In the genomic region with DNA sequence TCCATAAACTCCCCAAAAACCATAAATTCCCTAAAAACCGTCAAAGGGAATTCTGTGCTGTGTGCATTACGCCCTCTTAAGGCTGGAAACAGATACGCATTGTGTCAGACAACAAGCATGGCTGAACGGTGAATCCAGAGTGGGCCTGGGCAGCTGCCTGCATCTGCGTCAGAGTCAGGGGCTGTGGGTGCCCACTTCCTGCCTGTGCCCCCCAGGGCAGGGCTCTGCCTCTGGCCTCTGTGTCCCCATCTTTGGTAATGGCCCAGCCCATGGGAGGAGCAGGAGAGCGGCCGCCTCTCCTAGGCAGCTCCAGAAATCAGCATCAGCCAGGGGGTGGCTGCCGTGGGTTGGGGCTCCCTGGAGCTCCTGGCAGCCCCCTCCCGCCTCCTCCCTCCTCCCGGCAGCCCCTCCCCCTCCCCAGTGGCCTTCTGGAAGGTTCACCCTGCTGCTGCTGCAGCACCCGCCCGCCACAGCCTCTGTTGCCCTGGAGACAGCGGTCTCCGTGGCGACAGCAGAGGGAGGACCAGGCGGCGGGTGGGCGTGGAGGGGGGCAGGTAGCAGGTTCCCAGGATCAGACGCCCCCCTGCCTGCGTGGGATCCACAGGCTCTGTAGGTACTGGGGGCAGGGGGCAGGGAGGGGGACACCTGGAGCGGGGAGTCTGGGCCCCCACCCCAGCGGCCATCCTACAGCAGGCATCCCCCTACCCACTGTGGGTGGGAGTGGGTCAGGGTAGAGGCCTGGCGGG, we compare ENCODE assay signal across 10 cellular contexts. TPM values are rescaled to one million over a fixed set of nuclear protein-coding genes. Genes with fewer than 3 reads are reported as not detected.
A peak's percentile ranks its signal among the peaks of the same experiment; 100 is the strongest.
DNase-seq lines count a peak whose midpoint lies in the region; ATAC-seq, FAIRE-seq and TF ChIP-seq lines count a peak whose summit lies in the region.
"Had no signal": no experiment of that assay in that cellular context is flagged by ENCODE, and none has a peak within 500 bp of the region (broad histone marks: within the 10 kb centered on the region; RNA-seq: fewer than 3 reads in every experiment).

No MANE protein-coding gene starts in this region.

- no peak overlapping the region for H3K27ac ChIP-seq in WERI-Rb-1
- no peak overlapping the region for H3K27ac ChIP-seq in kidney (ENCODE audit: low read depth in 2 of 2, low read length in 2 of 2)
- no peak overlapping the region for H3K27ac ChIP-seq in upper lobe of right lung

- H3K36me3 ChIP-seq in WERI-Rb-1: no peaks in the 10 kb centered on the region
- no peaks in the 10 kb centered on the region for H3K36me3 ChIP-seq in kidney (ENCODE audit: control insufficient read depth in 1 of 2, insufficient read depth in 2 of 2, low read length in 2 of 2)
- H3K36me3 ChIP-seq in upper lobe of right lung: no peaks in the 10 kb centered on the region

- peaks cover 9% of the 10 kb centered on the region for H3K4me1 Mint-ChIP-seq in mesothelial cell of epicardium

- H3K4me3 Mint-ChIP-seq in mesothelial cell of epicardium: no peak overlapping the region

- no peaks in the 10 kb centered on the region for H3K9me3 ChIP-seq in WERI-Rb-1 (ENCODE audit: severe bottlenecking)
- H3K9me3 ChIP-seq in kidney (ENCODE audit: control insufficient read depth in 1 of 2, low read length in 2 of 2): no peaks in the 10 kb centered on the region
- H3K9me3 ChIP-seq in upper lobe of right lung: no peaks in the 10 kb centered on the region

- H3K9me3 Mint-ChIP-seq in mesothelial cell of epicardium: no peaks in the 10 kb centered on the region

- peak; percentile 40 for TF ChIP-seq CTCF in AG09319 (IDR thresholded peaks at IDR 0.05; ENCODE audit: low read depth, low read length)
- TF ChIP-seq CTCF in GM13977 (IDR thresholded peaks at IDR 0.05; ENCODE audit: extremely low read depth, insufficient read depth, missing control alignments): peak; percentile 42
- peak; percentile 28; the same call in 1 of the 2 replicates for TF ChIP-seq CTCF in WERI-Rb-1 (IDR thresholded peaks at IDR 0.05; ENCODE audit: low read depth, low read length)
- TF ChIP-seq CTCF in kidney (IDR thresholded peaks at IDR 0.05; ENCODE audit: borderline replicate concordance, extremely low read depth, insufficient read depth): no peak
- TF ChIP-seq CTCF in upper lobe of right lung (IDR thresholded peaks at IDR 0.05): no peak
- TF ChIP-seq CTCF in mesothelial cell of epicardium (IDR thresholded peaks at IDR 0.05; ENCODE audit: unreplicated experiment): no peak

- H3K27me3 Mint-ChIP-seq in mesothelial cell of epicardium (ENCODE audit: low read depth): peaks cover 35% of the 10 kb centered on the region

- in situ Hi-C loops in GM13977 (cut with MboI; ENCODE audit: low pct_unique_long_range_greater_than_20kb, low sequenced_read_pairs, unreplicated experiment): no loop called here

- no peaks in the 10 kb centered on the region for H3K27me3 ChIP-seq in WERI-Rb-1 (ENCODE audit: insufficient read depth, low read depth, severe bottlenecking)
- H3K27me3 ChIP-seq in upper lobe of right lung: peaks cover 37% of the 10 kb centered on the region

- no peak overlapping the region for H3K27ac Mint-ChIP-seq in mesothelial cell of epicardium

- intact Hi-C loops in kidney (cut with DNase I): no loop called here
- intact Hi-C loops in upper lobe of right lung (cut with DNase I): no loop called here

- no peaks in the 10 kb centered on the region for H3K36me3 Mint-ChIP-seq in mesothelial cell of epicardium

- no peak overlapping the region for H3K4me3 ChIP-seq in WERI-Rb-1 (ENCODE audit: low read depth, low read length)
- no peak overlapping the region for H3K4me3 ChIP-seq in kidney (ENCODE audit: low read length in 2 of 2)
- H3K4me3 ChIP-seq in upper lobe of right lung: no peak overlapping the region

- DNase-seq in AG09319 (ENCODE audit: extremely low read depth, low read depth) (no peak), GM13977 (ENCODE audit: low spot score) (no peak), WERI-Rb-1 (no peak), kidney (peak; percentile 62), upper lobe of right lung (no peak), mesothelial cell of epicardium (ENCODE audit: low spot score in 2 of 2, unreplicated experiment in 2 of 2) (no peak), NCI-H2107 (lab: John Stamatoyannopoulos, UW) (no peak)
- DNase-seq: activated CD8-positive, alpha-beta memory T cell treated with anti-CD3 and anti-CD28 coated beads, Interleukin-2, amount 50 U/mL, for 48 hours; NCI-H510A had no signal

- ATAC-seq in HG02588 (IDR thresholded peaks at IDR 0.05; ENCODE audit: unreplicated experiment): no peak
- ATAC-seq in upper lobe of right lung: no peak

- H3K9ac ChIP-seq in kidney (ENCODE audit: low read length in 2 of 2): no peak overlapping the region

- no peak for FAIRE-seq in kidney (lab: Jason Lieb, UNC)

- H3K4me1 ChIP-seq in kidney (ENCODE audit: control insufficient read depth in 1 of 2, insufficient read depth in 1 of 2, low read depth in 1 of 2, low read length in 2 of 2): peaks cover 0 to 5% of the 10 kb centered on the region in 2 donors
- peaks cover 19% of the 10 kb centered on the region for H3K4me1 ChIP-seq in upper lobe of right lung

RNA-seq across cellular contexts. Expression of a gene that starts 5.9 kb away (rescaled TPM):
- total RNA-seq in kidney: 3.2 TPM
- polyA plus RNA-seq in kidney (ENCODE audit: insufficient read depth, low read depth, low replicate concordance): 0.82 TPM
- 4.1 TPM for total RNA-seq in upper lobe of right lung
- total RNA-seq in mesothelial cell of epicardium: 1.8 to 2.0 TPM (median 1.9 TPM) in 3 replicates

Comparison
In these comparisons a context has a peak if more than half of its experiments do, and no peak if none do; other contexts are left out.
1. CTCF ChIP-seq: peak in AG09319 (single experiment), GM13977 (single experiment) and WERI-Rb-1 (single experiment); none in kidney (single experiment), upper lobe of right lung (single experiment) and mesothelial cell of epicardium (single experiment).